Comparison of ENCODE assay signal across 1 cellular context in genomic region chr3:122984007-122984406, GRCh38.
TF ChIP-seq lines count a peak whose summit lies in the region.

No MANE protein-coding gene starts in this region.

TF ChIP-seq in GM23338, 12 proteins besides CTCF, POLR2A, EP300 and RAD21 (continued from another document):
- no peak for TF ChIP-seq REST (IDR thresholded peaks at IDR 0.05; ENCODE audit: unreplicated experiment)
- TF ChIP-seq CREB1 (CRISPR knock-in tag; IDR thresholded peaks at IDR 0.05; ENCODE audit: low read depth) = no peak
- no peak for TF ChIP-seq ZNF331 (CRISPR knock-in tag; IDR thresholded peaks at IDR 0.05; ENCODE audit: low read depth)
